ENCODE assay signal across 1 cellular context in genomic region chr7:99493823-99494222, GRCh38.
TF ChIP-seq lines count a peak whose summit lies in the region.

No MANE protein-coding gene starts in this region.

TF ChIP-seq in GM12878, 131 proteins besides CTCF, POLR2A, EP300 and RAD21:
- TF ChIP-seq KLF5 (IDR thresholded peaks at IDR 0.05; ENCODE audit: partially characterized antibody) (peak; percentile 41), PKNOX1 (IDR thresholded peaks at IDR 0.05) (no peak), SREBF1 (IDR thresholded peaks at IDR 0.05; ENCODE audit: low read length) (no peak), POLR2AphosphoS5 (IDR thresholded peaks at IDR 0.05; ENCODE audit: low read length) (peak; percentile 37; the same call in 1 of the 2 replicates), CBX5 (IDR thresholded peaks at IDR 0.05; ENCODE audit: low read depth) (peak; percentile 78; the same call in 1 of the 2 replicates)
